Comparison of ENCODE assay signal across 24 cellular contexts in the genomic region with DNA sequence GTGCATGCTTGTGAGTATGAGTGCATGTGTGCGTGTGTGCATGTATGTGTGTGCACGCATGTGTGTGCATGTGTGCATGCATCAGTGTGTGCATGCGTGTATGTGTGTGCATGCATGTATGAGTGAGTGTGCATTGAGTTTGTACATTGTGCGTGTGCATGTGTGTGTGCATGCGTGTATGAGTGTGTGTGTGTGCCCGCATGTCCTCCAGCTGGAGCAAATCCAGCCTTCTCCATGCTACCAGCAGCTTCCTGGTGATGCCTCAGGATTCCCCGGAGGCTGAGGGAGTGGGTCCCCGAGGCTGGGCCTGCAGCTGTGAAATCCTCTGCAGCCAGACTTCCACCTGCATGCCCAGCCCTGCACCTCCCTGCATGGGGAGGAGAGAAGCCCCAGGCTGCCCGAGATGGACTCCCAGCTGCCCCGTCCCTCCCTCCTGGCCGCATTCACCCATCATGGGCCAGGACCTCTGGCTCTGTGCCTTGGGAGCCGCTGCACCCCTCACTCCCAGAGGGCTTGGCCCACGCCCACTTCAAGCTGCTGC. TPM values are rescaled to one million over a fixed set of nuclear protein-coding genes. Genes with fewer than 3 reads are reported as not detected.
"Had no signal": no experiment of that assay in that cellular context is flagged by ENCODE, and none has a peak within 500 bp of the region (broad histone marks: within the 10 kb centered on the region; RNA-seq: fewer than 3 reads in every experiment).

No MANE protein-coding gene starts in this region.

- H3K4me3 ChIP-seq: SJCRH30 had no signal

- H3K4me2 ChIP-seq: KMS-11 had no signal

- H3K9ac ChIP-seq: KMS-11 had no signal

- DNase-seq: IMR-90, Kasumi-1, MM.1S, NCI-H1092 treated with DMSO at 0.1 percent for 48 hours, NCI-H1436, NCI-H187, NCI-H2029, NCI-H2081 treated with DMSO at 0.1 percent for 48 hours, NCI-H2171, NCI-H226, NCI-H446, NCI-H510A, NCI-H524 treated with DMSO at 0.1 percent for 48 hours, NCI-H774, PC-3, SHP77 treated with DMSO at 0.1 percent for 48 hours, SJCRH30 had no signal

- H3K36me3 ChIP-seq: SJCRH30 had no signal

- H3K9me3 ChIP-seq: SJCRH30 had no signal

- ATAC-seq: HepG2, Panc1, PC-3, SK-N-SH treated with all-trans-retinoic acid at 6 μM for 48 hours had no signal

- H3K27ac ChIP-seq: KMS-11, RWPE1, SJCRH30 had no signal

- FAIRE-seq: HepG2 had no signal

RNA-seq across cellular contexts. Expression of a gene that starts 9.3 kb away (rescaled TPM):
- total RNA-seq: HepG2, HT1080, IMR-90, M059J, PC-3, SJCRH30 had no signal
- polyA plus RNA-seq: HepG2, IMR-90 had no signal

RNA-seq across cellular contexts. Expression of a gene that starts 24.7 kb away (rescaled TPM):
- total RNA-seq: HepG2, HT1080, IMR-90, M059J, PC-3, SJCRH30 had no signal
- polyA plus RNA-seq: IMR-90 had no signal

RNA-seq across cellular contexts. Expression of a gene that starts 35.2 kb away (rescaled TPM):
- total RNA-seq: HepG2, HT1080, IMR-90, M059J, PC-3, SJCRH30 had no signal
- polyA plus RNA-seq: HepG2, IMR-90 had no signal

RNA-seq across cellular contexts. Expression of a gene that starts 40.1 kb away (rescaled TPM):
- total RNA-seq: HepG2, HT1080, IMR-90, M059J, PC-3, SJCRH30 had no signal
- polyA plus RNA-seq: HepG2, IMR-90 had no signal
